ENCODE assay signal across 8 cellular contexts in the genomic region with DNA sequence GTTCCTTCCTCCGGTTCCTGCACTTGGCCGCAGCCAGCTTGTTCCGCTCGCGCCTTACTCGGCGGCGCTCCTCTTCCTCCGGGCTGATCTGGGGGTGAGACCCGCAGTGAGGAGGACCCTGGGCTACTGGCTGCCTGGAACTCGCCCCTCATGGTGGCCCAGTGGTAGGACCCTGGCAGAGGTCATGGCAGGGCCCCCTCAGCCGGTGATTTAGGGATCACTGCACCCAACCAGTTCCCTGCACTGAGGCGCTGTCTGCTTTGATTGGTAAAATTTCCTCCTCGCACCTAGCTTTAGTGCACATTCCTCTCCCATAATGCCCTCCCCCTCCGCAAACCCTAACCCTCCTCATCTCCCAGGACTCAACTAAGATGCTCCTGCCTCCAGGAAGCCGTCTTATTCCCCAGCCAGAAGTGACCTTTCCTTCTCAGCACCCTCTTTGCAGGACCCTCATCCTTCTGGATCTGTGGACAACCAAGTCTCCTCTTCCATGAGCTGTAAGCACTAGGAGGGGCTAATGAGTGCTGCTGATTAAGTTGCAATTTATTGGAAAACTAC. TPM values are rescaled to one million over a fixed set of nuclear protein-coding genes. Genes with fewer than 3 reads are reported as not detected.
DNase-seq lines count a peak whose midpoint lies in the region; ATAC-seq and TF ChIP-seq lines count a peak whose summit lies in the region.

No MANE protein-coding gene starts in this region.

- no peak overlapping the region for H3K4me3 Mint-ChIP-seq in WTC11

- TF ChIP-seq CTCF in SK-N-SH (IDR thresholded peaks at IDR 0.05) (no peak), WTC11 (IDR thresholded peaks at IDR 0.05) (no peak)

- no peak overlapping the region for H3K14ac ChIP-seq in trophoblast cell (ENCODE audit: low read length)

- H3K79me2 ChIP-seq in SK-N-SH (ENCODE audit: insufficient read depth) (peaks cover 79% of the 10 kb centered on the region), trophoblast cell (ENCODE audit: control insufficient read depth, insufficient read depth, low read length, poor library complexity) (peaks cover 11% of the 10 kb centered on the region)

- H3K36me3 ChIP-seq in SK-N-SH (replicated peaks in 1 of 2; ENCODE audit: control insufficient read depth in 1 of 2, insufficient read depth in 2 of 2, low read length in 1 of 2), result peaks cover 0 to 49% of the 10 kb centered on the region in 2 experiments
- peaks cover 0 to 10% of the 10 kb centered on the region in 2 experiments for H3K36me3 ChIP-seq in trophoblast cell (ENCODE audit: control insufficient read depth in 1 of 2, insufficient read depth in 2 of 2, low read length in 2 of 2)

- H3K4me2 ChIP-seq in SK-N-SH, result peak overlapping the region; percentile 98
- no peak overlapping the region for H3K4me2 ChIP-seq in trophoblast cell (ENCODE audit: low read length)

- H3K23ac ChIP-seq in trophoblast cell (ENCODE audit: low read length), result no peak overlapping the region

- H3K4me3 ChIP-seq in SK-N-SH (ENCODE audit: low read depth in 2 of 2, low read length in 1 of 2) (no peak overlapping the region), trophoblast cell (ENCODE audit: low read depth, low read length) (no peak overlapping the region)

- H2BK120ac ChIP-seq in trophoblast cell (ENCODE audit: insufficient read depth, low read length, poor library complexity), result no peak overlapping the region

- H3K27ac ChIP-seq in SK-N-SH (ENCODE audit: low read depth in 2 of 2, low read length in 1 of 2) (peak overlapping the region; percentile 65 to 94), substantia nigra (ENCODE audit: low read depth, low read length, poor library complexity, severe bottlenecking) (peak overlapping the region; percentile 65), trophoblast cell (ENCODE audit: low read depth, low read length) (no peak overlapping the region)

- peak overlapping the region; percentile 17; the same call in 1 of the 2 replicates for H3K9ac ChIP-seq in SK-N-SH
- H3K9ac ChIP-seq in trophoblast cell (ENCODE audit: low read length), result no peak overlapping the region

- POLR2A ChIA-PET in SK-N-SH (lab: Yijun Ruan, JAX) (interaction anchor here (0.6 kb wide), 2 partner anchors 18 to 368 kb away, joined by 3 read pairs; no protein-coding TSS in a partner anchor), WTC11 (lab: Charles Lee) (interaction anchor here (7.2 kb wide), 1 partner anchor 34 kb away, joined by 90 read pairs; a partner anchor contains a TSS)

- CTCF ChIA-PET in SK-N-SH (lab: Yijun Ruan, JAX), result interaction anchor here (1.3 to 15.2 kb wide), 5 partner anchors 9 to 94 kb away, joined by 3 to 261 read pairs (median 20); no protein-coding TSS in a partner anchor
- CTCF ChIA-PET in WTC11 (lab: Charles Lee), result interaction anchor here (1.3 to 11.9 kb wide), 4 partner anchors 10 to 182 kb away, joined by 3 to 539 read pairs (median 36); a partner anchor contains a TSS

- H2BK12ac ChIP-seq in trophoblast cell (ENCODE audit: low read length), result no peak overlapping the region

- H2AK5ac ChIP-seq in trophoblast cell (ENCODE audit: low read length), result no peak overlapping the region

- peaks cover 37 to 56% of the 10 kb centered on the region in 2 experiments for H3K4me1 ChIP-seq in SK-N-SH (ENCODE audit: control insufficient read depth in 1 of 2, insufficient read depth in 2 of 2, low read depth in 1 of 2, low read length in 1 of 2)
- peaks cover 7 to 18% of the 10 kb centered on the region in 2 experiments for H3K4me1 ChIP-seq in trophoblast cell (ENCODE audit: control insufficient read depth in 1 of 2, insufficient read depth in 2 of 2, low read length in 2 of 2)

- peaks cover 82% of the 10 kb centered on the region for H3F3A ChIP-seq in SK-N-SH (replicated peaks; ENCODE audit: insufficient read depth)

- peaks cover 37% of the 10 kb centered on the region for H3K27me3 Mint-ChIP-seq in WTC11 (ENCODE audit: low read depth)

- no peak overlapping the region for H3K18ac ChIP-seq in trophoblast cell (ENCODE audit: low read length)

- H3K9me3 ChIP-seq in SK-N-SH (no peaks in the 10 kb centered on the region), trophoblast cell (ENCODE audit: insufficient read depth, low read depth, low read length) (no peaks in the 10 kb centered on the region)

- peaks cover 82% of the 10 kb centered on the region for H4K20me1 ChIP-seq in SK-N-SH (ENCODE audit: insufficient read depth)

- H3K79me1 ChIP-seq in trophoblast cell (ENCODE audit: low read length), result peaks cover 17% of the 10 kb centered on the region

- H2AFZ ChIP-seq in SK-N-SH (ENCODE audit: low read depth) (no peak overlapping the region), trophoblast cell (ENCODE audit: insufficient read depth, low read length, poor library complexity) (no peak overlapping the region)

- TF ChIP-seq RAD21 in SK-N-SH (IDR thresholded peaks at IDR 0.05; ENCODE audit: low read length), result no peak

- no peak overlapping the region for H3K4ac ChIP-seq in trophoblast cell (ENCODE audit: low read depth, low read length)

- no peak overlapping the region for H4K12ac ChIP-seq in trophoblast cell (ENCODE audit: low read depth, low read length)

- no peak for TF ChIP-seq EP300 in SK-N-SH (IDR thresholded peaks at IDR 0.05; ENCODE audit: borderline replicate concordance in 1 of 2, low read depth in 1 of 2, low read length in 1 of 2)

- no peaks in the 10 kb centered on the region for H3K27me3 ChIP-seq in SK-N-SH (ENCODE audit: insufficient read depth)
- H3K27me3 ChIP-seq in trophoblast cell (ENCODE audit: insufficient read depth, low read length), result peaks cover 2% of the 10 kb centered on the region

- H4K8ac ChIP-seq in trophoblast cell (ENCODE audit: low read depth, low read length), result no peak overlapping the region

- intact Hi-C loops in left cardiac atrium (cut with DNase I), result no loop called here

- H3K4me1 Mint-ChIP-seq in WTC11, result peaks cover 39% of the 10 kb centered on the region

- H3K27ac Mint-ChIP-seq in WTC11, result peak overlapping the region; percentile 3; the same call in 1 of the 2 replicates

- ATAC-seq in SK-N-SH treated with all-trans-retinoic acid at 6 μM for 48 hours (no peak), WTC11 (no peak), left cardiac atrium (no peak), GM21360 (IDR thresholded peaks at IDR 0.05; ENCODE audit: unreplicated experiment) (no peak)

- 93% methylated on average over 14 of the region's 16 CpGs for WGBS in SK-N-SH (ENCODE audit: low lambda C conversion rate)
- no CpG with 5 or more reads among the region's 16 CpGs for WGBS in trophoblast cell (ENCODE audit: extremely low coverage, insufficient coverage, insufficient read length)

- H3K9me3 Mint-ChIP-seq in WTC11, result no peaks in the 10 kb centered on the region

- H2BK5ac ChIP-seq in trophoblast cell (ENCODE audit: low read depth, low read length, poor library complexity), result no peak overlapping the region

- H3K9me2 ChIP-seq in SK-N-SH, result no peaks in the 10 kb centered on the region

- no peak overlapping the region for H4K91ac ChIP-seq in trophoblast cell (ENCODE audit: low read depth, low read length)

- peaks cover 2% of the 10 kb centered on the region for H3K36me3 Mint-ChIP-seq in WTC11

- DNase-seq in SK-N-SH (no peak), WTC11 (ENCODE audit: low spot score) (no peak), left cardiac atrium (peak; percentile 73), substantia nigra (lab: John Stamatoyannopoulos, UW) (peak in 8 of 49 donors; percentile 15 to 34 (median 26)), midbrain (lab: John Stamatoyannopoulos, UW) (no peak), trophoblast cell (no peak)

TF ChIP-seq in SK-N-SH treated with all-trans-retinoic acid at 6 μM for 48 hours, 23 proteins besides CTCF, POLR2A, EP300 and RAD21 (continues in another document):
- TF ChIP-seq ZNF8 (CRISPR knock-in tag; IDR thresholded peaks at IDR 0.05), result no peak
- TF ChIP-seq RARB (CRISPR knock-in tag; IDR thresholded peaks at IDR 0.05), result no peak
- no peak for TF ChIP-seq BACH2 (CRISPR knock-in tag; IDR thresholded peaks at IDR 0.05; ENCODE audit: borderline replicate concordance)
- no peak for TF ChIP-seq PPARA (CRISPR knock-in tag; IDR thresholded peaks at IDR 0.05; ENCODE audit: borderline replicate concordance)

RNA-seq across cellular contexts. Expression of a gene that starts 3.6 kb away (rescaled TPM):
- 34.2 and 52.8 TPM in 2 replicates for polyA plus RNA-seq in SK-N-SH (2012; rRNA removed)
- 31.2 and 38.6 TPM in 2 replicates for polyA plus RNA-seq in SK-N-SH (2012; cell fraction: cytosol; rRNA removed)
- 19.2 and 56.3 TPM in 2 replicates for polyA plus RNA-seq in SK-N-SH (2012; cell fraction: nucleus; rRNA removed)
- total RNA-seq in WTC11 (2021) (52.7 to 55.3 TPM (median 53.0 TPM) in 3 replicates), left cardiac atrium (10 to 100 TPM; 45.8 to 63.5 TPM)
- 4.9 and 5.3 TPM in 2 replicates for polyA plus RNA-seq in trophoblast cell (2013)

RNA-seq across cellular contexts. Expression of a gene that starts 5.8 kb away (rescaled TPM):
- 159 and 190 TPM in 2 replicates for polyA plus RNA-seq in SK-N-SH (2012; rRNA removed)
- 120 and 135 TPM in 2 replicates for polyA plus RNA-seq in SK-N-SH (2012; cell fraction: cytosol; rRNA removed)
- 194 and 217 TPM in 2 replicates for polyA plus RNA-seq in SK-N-SH (2012; cell fraction: nucleus; rRNA removed)
- total RNA-seq in WTC11 (2021) (91.6 to 93.1 TPM (median 92.2 TPM) in 3 replicates), left cardiac atrium (10 to 100 TPM; 37.8 to 44.3 TPM)
- polyA plus RNA-seq in trophoblast cell (2013), result 72.1 and 73.5 TPM in 2 replicates

RNA-seq across cellular contexts. Expression of a gene that starts 6.1 kb away (rescaled TPM):
- 17.9 and 30.1 TPM in 2 replicates for polyA plus RNA-seq in SK-N-SH (2012; rRNA removed)
- polyA plus RNA-seq in SK-N-SH (2012; cell fraction: cytosol; rRNA removed), result 18.1 and 21.6 TPM in 2 replicates
- 28.3 and 39.9 TPM in 2 replicates for polyA plus RNA-seq in SK-N-SH (2012; cell fraction: nucleus; rRNA removed)
- total RNA-seq in WTC11 (2021), result 16.3 to 20.5 TPM (median 17.1 TPM) in 3 replicates
- total RNA-seq in left cardiac atrium, result 10 to 100 TPM in 1 of 2 donors, 1 to 10 TPM in 1; 1.3 to 11.1 TPM
- 26.9 and 28.4 TPM in 2 replicates for polyA plus RNA-seq in trophoblast cell (2013)

RNA-seq across cellular contexts. Expression of a gene that starts 14.5 kb away (rescaled TPM):
- polyA plus RNA-seq in SK-N-SH (2012; rRNA removed), result 0.49 and 0.68 TPM in 2 replicates
- polyA plus RNA-seq in SK-N-SH (2012; cell fraction: cytosol; rRNA removed), result 0.22 and 0.29 TPM in 2 replicates
- 0.59 and 0.62 TPM in 2 replicates for polyA plus RNA-seq in SK-N-SH (2012; cell fraction: nucleus; rRNA removed)
- total RNA-seq in WTC11 (2021) (0.18 TPM in 1 of 3 replicates, not detected in the others), left cardiac atrium (1 to 10 TPM in 1 of 2 donors, under 1 TPM in 1; 0.99 to 2.7 TPM)
- 0.05 TPM in 1 of 2 replicates, not detected in the other for polyA plus RNA-seq in trophoblast cell (2013)

RNA-seq across cellular contexts. Expression of a gene that starts 21.5 kb away (rescaled TPM):
- 194 and 203 TPM in 2 replicates for polyA plus RNA-seq in SK-N-SH (2012; rRNA removed)
- polyA plus RNA-seq in SK-N-SH (2012; cell fraction: cytosol; rRNA removed), result 81.0 and 118 TPM in 2 replicates
- 444 and 585 TPM in 2 replicates for polyA plus RNA-seq in SK-N-SH (2012; cell fraction: nucleus; rRNA removed)
- total RNA-seq in WTC11 (2021) (14.2 to 17.9 TPM (median 17.8 TPM) in 3 replicates), left cardiac atrium (100 to 1,000 TPM in 1 of 2 donors, 10 to 100 TPM in 1; 98.0 to 103 TPM)
- 122 and 127 TPM in 2 replicates for polyA plus RNA-seq in trophoblast cell (2013)
